ENCODE assay signal across 9 cellular contexts in genomic region chr17:76562734-76563148, GRCh38. TPM values are rescaled to one million over a fixed set of nuclear protein-coding genes. Genes with fewer than 3 reads are reported as not detected.
DNase-seq lines count a peak whose midpoint lies in the region; ATAC-seq and TF ChIP-seq lines count a peak whose summit lies in the region.
"Had no signal": no experiment of that assay in that cellular context is flagged by ENCODE, and none has a peak within 500 bp of the region (broad histone marks: within the 10 kb centered on the region; RNA-seq: fewer than 3 reads in every experiment).

No MANE protein-coding gene starts in this region.

- no peak overlapping the region for H3K4me3 ChIP-seq in CD4-positive, CD25-positive, alpha-beta regulatory T cell (ENCODE audit: low read depth, low read length)
- H3K4me3 ChIP-seq in PC-3 (ENCODE audit: low read length) (peak overlapping the region; percentile 15; the same call in 1 of the 2 replicates), coronary artery (peak overlapping the region; percentile 18)
- H3K4me3 ChIP-seq: skin epidermis had no signal

- H3K4me3 Mint-ChIP-seq in CD4-positive, CD25-positive, alpha-beta regulatory T cell = peak overlapping the region in 2 of 4 donors; percentile 26 to 45
- H3K4me3 Mint-ChIP-seq in naive thymus-derived CD8-positive, alpha-beta T cell = peak overlapping the region in 3 of 10 donors; percentile 9 to 72 (median 52)
- H3K4me3 Mint-ChIP-seq in glutamatergic neuron (ENCODE audit: unreplicated experiment) = no peak overlapping the region

- DNase-seq in CD4-positive, CD25-positive, alpha-beta regulatory T cell = no peak
- DNase-seq in PC-3 (peak; percentile 81), coronary artery (ENCODE audit: low spot score) (no peak), glutamatergic neuron (no peak), 8988T (no peak)
- no peak for DNase-seq in naive thymus-derived CD8-positive, alpha-beta T cell

- POLR2A ChIA-PET in PC-3 (lab: Charles Lee; ENCODE audit: unreplicated experiment) = interaction anchor here (0.6 kb wide), 2 partner anchors 11 to 32 kb away, joined by 11 to 12 read pairs; no protein-coding TSS in a partner anchor
- POLR2A ChIA-PET in naive thymus-derived CD8-positive, alpha-beta T cell (lab: Charles Lee) = no interaction called here

- intact Hi-C loops in PC-3 (cut with micrococcal nuclease) = loop anchor here (10.0 kb wide), 1 partner anchor 152 kb away; the partner anchor contains the start of gene MXRA7

- H3K9ac ChIP-seq in PC-3 (ENCODE audit: low read length) = peak overlapping the region; percentile 99; the same call in 1 of the 2 replicates

- peaks cover 42% of the 10 kb centered on the region for H3K4me1 ChIP-seq in CD4-positive, CD25-positive, alpha-beta regulatory T cell (ENCODE audit: control insufficient read depth, insufficient read depth, low read length, poor library complexity, severe bottlenecking)
- peaks cover 60% of the 10 kb centered on the region for H3K4me1 ChIP-seq in PC-3 (ENCODE audit: insufficient read depth, low read length)

- no peak for ATAC-seq in CD4-positive, CD25-positive, alpha-beta regulatory T cell (ENCODE audit: low read depth in 2 of 2)
- ATAC-seq in PC-3 = peak; percentile 65
- ATAC-seq in naive thymus-derived CD8-positive, alpha-beta T cell = no peak
- no peak for ATAC-seq in HG03457 (IDR thresholded peaks at IDR 0.05; ENCODE audit: unreplicated experiment)
- ATAC-seq in GM21526 (IDR thresholded peaks at IDR 0.05; ENCODE audit: low FRiP score, unreplicated experiment) = no peak

- H3K79me2 ChIP-seq in PC-3 (ENCODE audit: low read length) = peaks cover 68% of the 10 kb centered on the region

- peak overlapping the region; percentile 25 for H3K4me2 ChIP-seq in PC-3 (ENCODE audit: low read length)

- no peaks in the 10 kb centered on the region for H3K27me3 ChIP-seq in CD4-positive, CD25-positive, alpha-beta regulatory T cell (ENCODE audit: control insufficient read depth, insufficient read depth, low read length)
- H3K27me3 ChIP-seq in PC-3 (ENCODE audit: low read length) = no peaks in the 10 kb centered on the region

- H3K27ac ChIP-seq in CD4-positive, CD25-positive, alpha-beta regulatory T cell (ENCODE audit: insufficient read depth, low read length, poor library complexity, severe bottlenecking) = no peak overlapping the region
- peak overlapping the region; percentile 82 for H3K27ac ChIP-seq in PC-3 (ENCODE audit: low read length)
- peak overlapping the region in 1 of 2 donors; percentile 38 for H3K27ac ChIP-seq in coronary artery

- H4K20me1 ChIP-seq in PC-3 (ENCODE audit: low read length) = peaks cover 76% of the 10 kb centered on the region

- TF ChIP-seq CTCF in PC-3 (conservative IDR thresholded peaks at IDR 0.05; ENCODE audit: low read depth, low read length) (no peak), coronary artery (IDR thresholded peaks at IDR 0.05) (no peak), glutamatergic neuron (IDR thresholded peaks at IDR 0.05; ENCODE audit: partially characterized antibody, unreplicated experiment) (no peak)

- BruUV-seq in PC-3 (replicated peaks; lab: Mats Ljungman, UMichigan) = no TSS peak

- peaks cover 23 to 57% (median 35%) of the 10 kb centered on the region in 4 donors for H3K4me1 Mint-ChIP-seq in CD4-positive, CD25-positive, alpha-beta regulatory T cell
- peaks cover 32 to 76% (median 72%) of the 10 kb centered on the region in 4 donors for H3K4me1 Mint-ChIP-seq in naive thymus-derived CD8-positive, alpha-beta T cell
- peaks cover 14% of the 10 kb centered on the region for H3K4me1 Mint-ChIP-seq in glutamatergic neuron (ENCODE audit: low read depth, unreplicated experiment)

- H3K27ac Mint-ChIP-seq in CD4-positive, CD25-positive, alpha-beta regulatory T cell = peak overlapping the region in 2 of 3 donors; percentile 43 to 71
- H3K27ac Mint-ChIP-seq in naive thymus-derived CD8-positive, alpha-beta T cell = peak overlapping the region in 7 of 10 donors; percentile 11 to 79 (median 63)
- H3K27ac Mint-ChIP-seq in glutamatergic neuron (ENCODE audit: unreplicated experiment) = no peak overlapping the region

- no peaks in the 10 kb centered on the region for H3K9me3 Mint-ChIP-seq in CD4-positive, CD25-positive, alpha-beta regulatory T cell
- H3K9me3 Mint-ChIP-seq in naive thymus-derived CD8-positive, alpha-beta T cell = no peaks in the 10 kb centered on the region
- H3K9me3 Mint-ChIP-seq in glutamatergic neuron (ENCODE audit: unreplicated experiment) = peaks cover 8% of the 10 kb centered on the region

- peaks cover 45% of the 10 kb centered on the region for H3F3A ChIP-seq in PC-3 (ENCODE audit: low read length, unreplicated experiment)

- H3K9me3 ChIP-seq in CD4-positive, CD25-positive, alpha-beta regulatory T cell (ENCODE audit: control insufficient read depth in 2 of 2, low read length in 2 of 2) = no peaks in the 10 kb centered on the region
- H3K9me3 ChIP-seq in PC-3 (ENCODE audit: low read length) = no peaks in the 10 kb centered on the region

- no peak overlapping the region for H2AFZ ChIP-seq in PC-3 (ENCODE audit: low read length)

- H3K27me3 Mint-ChIP-seq in CD4-positive, CD25-positive, alpha-beta regulatory T cell = no peaks in the 10 kb centered on the region
- no peaks in the 10 kb centered on the region for H3K27me3 Mint-ChIP-seq in naive thymus-derived CD8-positive, alpha-beta T cell
- peaks cover 13% of the 10 kb centered on the region for H3K27me3 Mint-ChIP-seq in glutamatergic neuron (ENCODE audit: unreplicated experiment)

- H3K36me3 ChIP-seq in CD4-positive, CD25-positive, alpha-beta regulatory T cell (ENCODE audit: control insufficient read depth, insufficient read depth, low read length) = peaks cover 39% of the 10 kb centered on the region
- H3K36me3 ChIP-seq in PC-3 (ENCODE audit: low read depth, low read length) = peaks cover 67% of the 10 kb centered on the region

- no peaks in the 10 kb centered on the region for H3K9me2 ChIP-seq in PC-3 (replicated peaks; ENCODE audit: low read length)

- peaks cover 31% of the 10 kb centered on the region for H3K36me3 Mint-ChIP-seq in CD4-positive, CD25-positive, alpha-beta regulatory T cell
- H3K36me3 Mint-ChIP-seq in naive thymus-derived CD8-positive, alpha-beta T cell = peaks cover 0 to 69% (median 18%) of the 10 kb centered on the region in 3 donors
- no peaks in the 10 kb centered on the region for H3K36me3 Mint-ChIP-seq in glutamatergic neuron (ENCODE audit: unreplicated experiment)

- CTCF ChIA-PET in PC-3 (lab: Charles Lee) = interaction anchor here (0.7 to 1.5 kb wide), 3 partner anchors 23 to 31 kb away, joined by 5 to 13 read pairs (median 6); partner anchors contain the start of gene ST6GALNAC2

RNA-seq across cellular contexts. Expression of gene PRCD, which starts 22.9 kb away (rescaled TPM):
- total RNA-seq in CD4-positive, CD25-positive, alpha-beta regulatory T cell = not detected
- polyA plus RNA-seq in CD4-positive, CD25-positive, alpha-beta regulatory T cell = under 1 TPM in 1 of 4 donors, not detected in 3; 0.52 TPM
- total RNA-seq in PC-3 (2014; rRNA removed) (0.86 and 2.5 TPM in 2 replicates), glutamatergic neuron (ENCODE audit: unreplicated experiment) (1.4 TPM)
- total RNA-seq in naive thymus-derived CD8-positive, alpha-beta T cell = 1 to 10 TPM; 4.0 to 5.3 TPM
- 10 to 100 TPM in 1 of 3 donors, 1 to 10 TPM in 2; 5.0 to 11.4 (median 7.1) TPM for polyA plus RNA-seq in naive thymus-derived CD8-positive, alpha-beta T cell

RNA-seq across cellular contexts. Expression of gene ST6GALNAC2, which starts 22.9 kb away (rescaled TPM):
- 0.39 TPM for total RNA-seq in CD4-positive, CD25-positive, alpha-beta regulatory T cell
- polyA plus RNA-seq in CD4-positive, CD25-positive, alpha-beta regulatory T cell = under 1 TPM in 2 of 4 donors, not detected in 2; 0.08 to 0.13 TPM
- total RNA-seq in PC-3 (2014; rRNA removed) (1.0 and 6.4 TPM in 2 replicates), glutamatergic neuron (ENCODE audit: unreplicated experiment) (0.32 TPM)
- under 1 TPM in 1 of 2 experiments, not detected in 1; 0.44 TPM for total RNA-seq in naive thymus-derived CD8-positive, alpha-beta T cell
- 1 to 10 TPM in 1 of 3 donors, not detected in 2; 1.1 TPM for polyA plus RNA-seq in naive thymus-derived CD8-positive, alpha-beta T cell

RNA-seq across cellular contexts. Expression of gene CYGB, which starts 25.2 kb away (rescaled TPM):
- not detected for total RNA-seq in CD4-positive, CD25-positive, alpha-beta regulatory T cell
- not detected for polyA plus RNA-seq in CD4-positive, CD25-positive, alpha-beta regulatory T cell
- total RNA-seq in PC-3 (2014; rRNA removed) = 0.40 and 0.62 TPM in 2 replicates
- 1 to 10 TPM in 1 of 2 experiments, under 1 TPM in 1; 0.52 to 2.1 TPM for total RNA-seq in naive thymus-derived CD8-positive, alpha-beta T cell
- 1 to 10 TPM in 1 of 3 donors, under 1 TPM in 2; 0.40 to 1.0 (median 0.53) TPM for polyA plus RNA-seq in naive thymus-derived CD8-positive, alpha-beta T cell
- total RNA-seq in glutamatergic neuron (ENCODE audit: unreplicated experiment) = 20.4 TPM
